In the genomic region with DNA sequence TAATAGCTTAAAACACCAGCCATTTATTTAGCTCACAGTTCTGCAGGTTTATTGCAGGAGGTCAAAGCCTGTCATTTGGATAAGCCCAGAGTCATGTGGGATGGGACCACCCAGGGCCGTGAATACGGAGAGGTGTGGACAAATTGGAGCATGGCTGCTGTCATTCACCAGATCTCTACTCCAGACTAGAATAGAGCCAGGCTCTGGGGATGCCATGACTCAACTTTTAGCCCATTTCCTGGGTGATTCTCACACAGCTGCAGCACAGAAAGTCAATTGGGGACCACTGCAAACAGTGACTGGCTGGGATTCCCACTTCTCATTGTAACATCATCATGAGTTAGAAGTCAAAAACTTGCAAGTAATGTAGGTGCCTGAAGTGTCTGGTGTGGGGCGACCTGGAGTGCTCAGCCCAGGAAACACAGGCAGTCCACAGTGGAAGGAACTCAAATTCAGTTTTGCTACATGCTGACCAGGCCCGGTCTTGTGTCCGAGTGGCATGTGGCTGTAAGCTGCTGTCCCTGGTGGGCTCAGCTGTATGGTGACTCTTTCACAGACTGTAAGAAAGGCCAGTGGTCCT, we compare ENCODE assay signal across 24 cellular contexts.
"Had no signal": no experiment of that assay in that cellular context is flagged by ENCODE, and none has a peak within 500 bp of the region (broad histone marks: within the 10 kb centered on the region; RNA-seq: fewer than 3 reads in every experiment).

No MANE protein-coding gene starts in this region.

- H3K27me3 ChIP-seq: left lung, pancreas, right lobe of liver, suprapubic skin, tibial artery, upper lobe of right lung had no signal

- H3K4me1 Mint-ChIP-seq: naive thymus-derived CD4-positive, alpha-beta T cell; stimulated activated effector memory CD8-positive, alpha-beta T cell treated with anti-CD3 and anti-CD28 coated beads, Interleukin-12 subunit alpha, Interleukin-12 subunit beta, amount 100 ng/mL, for 72 hours had no signal

- H3K27ac ChIP-seq: left lung, pancreas, psoas muscle, right lobe of liver, suprapubic skin, thoracic aorta, upper lobe of right lung had no signal

- H3K4me3 Mint-ChIP-seq: mesothelial cell of epicardium; naive thymus-derived CD4-positive, alpha-beta T cell; natural killer cell treated with Interleukin-12 subunit alpha and Interleukin-12 subunit beta and Interleukin-15 and Interleukin-18, amount 100 ng/mL, for 72 hours; stimulated activated effector memory CD8-positive, alpha-beta T cell treated with anti-CD3 and anti-CD28 coated beads, Interleukin-12 subunit alpha, Interleukin-12 subunit beta, amount 100 ng/mL, for 72 hours; stimulated activated naive CD8-positive, alpha-beta T cell treated with anti-CD3 and anti-CD28 coated beads, Interleukin-15, Interleukin-2, amounts not matched to agents 100 ng/mL and 50 ng/mL, for 24 hours had no signal

- H3K9me3 ChIP-seq: left lung, lower lobe of right lung, mucosa of descending colon, pancreas, psoas muscle, right lobe of liver, suprapubic skin, thoracic aorta, tibial artery, upper lobe of right lung had no signal

- ATAC-seq: left colon; left lung; lower lobe of right lung; mucosa of descending colon; naive thymus-derived CD4-positive, alpha-beta T cell; natural killer cell treated with Interleukin-12 subunit alpha and Interleukin-12 subunit beta and Interleukin-15 and Interleukin-18, amount 100 ng/mL, for 72 hours; pancreas; psoas muscle; right lobe of liver; stimulated activated effector memory CD8-positive, alpha-beta T cell treated with anti-CD3 and anti-CD28 coated beads, Interleukin-12 subunit alpha, Interleukin-12 subunit beta, amount 100 ng/mL, for 72 hours; upper lobe of right lung had no signal

- H3K27me3 Mint-ChIP-seq: stimulated activated naive CD8-positive, alpha-beta T cell treated with anti-CD3 and anti-CD28 coated beads, Interleukin-15, Interleukin-2, amounts not matched to agents 100 ng/mL and 50 ng/mL, for 24 hours had no signal

- H3K27ac Mint-ChIP-seq: mesothelial cell of epicardium; naive thymus-derived CD4-positive, alpha-beta T cell; natural killer cell treated with Interleukin-12 subunit alpha and Interleukin-12 subunit beta and Interleukin-15 and Interleukin-18, amount 100 ng/mL, for 72 hours; stimulated activated effector memory CD8-positive, alpha-beta T cell treated with anti-CD3 and anti-CD28 coated beads, Interleukin-12 subunit alpha, Interleukin-12 subunit beta, amount 100 ng/mL, for 72 hours; stimulated activated naive CD8-positive, alpha-beta T cell treated with anti-CD3 and anti-CD28 coated beads, Interleukin-15, Interleukin-2, amounts not matched to agents 100 ng/mL and 50 ng/mL, for 24 hours had no signal

- H3K9me3 Mint-ChIP-seq: natural killer cell treated with Interleukin-12 subunit alpha and Interleukin-12 subunit beta and Interleukin-15 and Interleukin-18, amount 100 ng/mL, for 72 hours; stimulated activated effector memory CD8-positive, alpha-beta T cell treated with anti-CD3 and anti-CD28 coated beads, Interleukin-12 subunit alpha, Interleukin-12 subunit beta, amount 100 ng/mL, for 72 hours; stimulated activated naive CD8-positive, alpha-beta T cell treated with anti-CD3 and anti-CD28 coated beads, Interleukin-15, Interleukin-2, amounts not matched to agents 100 ng/mL and 50 ng/mL, for 24 hours had no signal

- H3K36me3 Mint-ChIP-seq: mesothelial cell of epicardium; naive thymus-derived CD4-positive, alpha-beta T cell; natural killer cell treated with Interleukin-12 subunit alpha and Interleukin-12 subunit beta and Interleukin-15 and Interleukin-18, amount 100 ng/mL, for 72 hours; stimulated activated effector memory CD8-positive, alpha-beta T cell treated with anti-CD3 and anti-CD28 coated beads, Interleukin-12 subunit alpha, Interleukin-12 subunit beta, amount 100 ng/mL, for 72 hours had no signal

- DNase-seq: hippocampal formation; kidney; left colon; lower lobe of right lung; mammary epithelial cell; mesenchymal stem cell; mucosa of descending colon; naive thymus-derived CD4-positive, alpha-beta T cell; pancreas; psoas muscle; right lobe of liver; stimulated activated CD4-positive, alpha-beta T cell treated with anti-CD3 and anti-CD28 coated beads, Interleukin-4, amount 100 ng/mL, for 24 hours; stimulated activated naive CD4-positive, alpha-beta T cell; tibial artery; trophoblast cell; upper lobe of right lung had no signal

- H3K4me1 ChIP-seq: left lung, lower lobe of right lung, pancreas, psoas muscle had no signal

- H3K4me3 ChIP-seq: left lung, lower lobe of right lung, mucosa of descending colon, pancreas, psoas muscle, right lobe of liver, skin epidermis, suprapubic skin, thoracic aorta, tibial artery, upper lobe of right lung had no signal

- H3K36me3 ChIP-seq: left lung, lower lobe of right lung, pancreas, right lobe of liver, suprapubic skin, thoracic aorta, tibial artery, upper lobe of right lung had no signal
